In genomic region chr5:172772112-172772906, GRCh38 we compare ENCODE assay signal across 8 cellular contexts. TPM values are rescaled to one million over a fixed set of nuclear protein-coding genes. Genes with fewer than 3 reads are reported as not detected.
DNase-seq lines count a peak whose midpoint lies in the region; ATAC-seq and TF ChIP-seq lines count a peak whose summit lies in the region.

No MANE protein-coding gene starts in this region.

- peaks cover 4% of the 10 kb centered on the region for H3K36me3 ChIP-seq in kidney epithelial cell (ENCODE audit: control insufficient read depth, insufficient read depth, low read length)

- ATAC-seq in HG02759 (IDR thresholded peaks at IDR 0.05; ENCODE audit: unreplicated experiment) = peak; percentile 30
- no peak for ATAC-seq in HG03025 (IDR thresholded peaks at IDR 0.05; ENCODE audit: low FRiP score, unreplicated experiment)

- DNase-seq in GM10266 (ENCODE audit: extremely low spot score) (peak; percentile 78), NCI-H2081 treated with DMSO at 0.1 percent for 48 hours (lab: John Stamatoyannopoulos, UW) (peak; percentile 35), kidney epithelial cell (ENCODE audit: low read depth) (no peak)
- peak; percentile 68 for DNase-seq in activated CD4-positive, CD25-positive, alpha-beta regulatory T cell treated with anti-CD3 and anti-CD28 coated beads, Interleukin-2, amount 50 U/mL, for 16 hours (ENCODE audit: low read depth, low spot score)
- peak; percentile 94 for DNase-seq in central memory CD4-positive, alpha-beta T cell
- peak; percentile 79 for DNase-seq in stimulated activated CD4-positive, alpha-beta T cell treated with anti-CD3 and anti-CD28 coated beads, Interleukin-15, amount 100 ng/mL, for 24 hours

- no peaks in the 10 kb centered on the region for H3K27me3 ChIP-seq in kidney epithelial cell (ENCODE audit: control insufficient read depth, insufficient read depth, low read length)

- TF ChIP-seq CTCF in GM10266 (IDR thresholded peaks at IDR 0.05; ENCODE audit: control insufficient read depth, insufficient read depth, low read depth, missing control alignments) (peak; percentile 81), kidney epithelial cell (IDR thresholded peaks at IDR 0.05; ENCODE audit: insufficient read depth, low read length, poor library complexity, severe bottlenecking) (peak; percentile 93)

- H3K4me3 ChIP-seq in kidney epithelial cell (ENCODE audit: low read depth, low read length) = peak overlapping the region; percentile 52

RNA-seq across cellular contexts. Expression of gene DUSP1, which starts 1.3 kb away (rescaled TPM):
- total RNA-seq in kidney epithelial cell = 227 and 286 TPM in 2 replicates
